ENCODE assay signal across 9 cellular contexts in the genomic region with DNA sequence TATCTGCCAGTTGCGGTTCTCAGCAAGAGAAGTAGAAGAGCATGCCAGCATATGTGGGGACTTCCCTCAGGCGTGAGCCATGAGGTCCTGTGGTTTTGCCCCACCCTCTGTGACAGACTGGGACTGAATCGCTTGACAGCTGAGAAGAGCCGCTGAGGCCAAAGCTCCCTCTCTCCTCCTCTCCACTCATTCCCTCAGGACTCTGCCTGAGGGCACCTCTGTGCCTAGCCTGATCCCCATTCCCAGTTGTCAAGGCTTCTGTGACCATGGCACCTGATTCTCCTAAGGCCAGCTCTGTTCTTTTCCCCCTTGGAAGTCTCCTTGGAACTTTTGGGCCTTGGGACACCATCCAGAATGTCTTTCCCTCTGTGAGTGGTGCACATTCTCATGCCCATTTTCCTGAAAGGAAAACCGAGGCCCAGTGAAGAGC. TPM values are rescaled to one million over a fixed set of nuclear protein-coding genes. Genes with fewer than 3 reads are reported as not detected.
DNase-seq lines count a peak whose midpoint lies in the region; ATAC-seq and TF ChIP-seq lines count a peak whose summit lies in the region.
"Had no signal": no experiment of that assay in that cellular context is flagged by ENCODE, and none has a peak within 500 bp of the region (broad histone marks: within the 10 kb centered on the region; RNA-seq: fewer than 3 reads in every experiment).

No MANE protein-coding gene starts in this region.

- 38% methylated on average over 5 of the region's 5 CpGs for WGBS in right lobe of liver (ENCODE audit: insufficient coverage, low coverage, low lambda C conversion rate, missing lambda C conversion rate)
- 73 to 77% methylated on average over 5 of the region's 5 CpGs for WGBS in aorta, 2 donors
- WGBS in prostate gland = 46% methylated on average over 5 of the region's 5 CpGs

- H3K36me3 ChIP-seq in right lobe of liver = no peaks in the 10 kb centered on the region
- no peaks in the 10 kb centered on the region for H3K36me3 ChIP-seq in aorta (ENCODE audit: control insufficient read depth in 1 of 2, insufficient read depth in 2 of 2, low read length in 1 of 2)
- no peaks in the 10 kb centered on the region for H3K36me3 ChIP-seq in prostate gland
- H3K36me3 ChIP-seq: cardiac muscle cell had no signal

- TF ChIP-seq POLR2A in GM18505 (IDR thresholded peaks at IDR 0.05; ENCODE audit: borderline replicate concordance, extremely low read depth, insufficient read depth, insufficient read length) (no peak), right lobe of liver (IDR thresholded peaks at IDR 0.05) (no peak), prostate gland (IDR thresholded peaks at IDR 0.05) (no peak)

- peak in 2 of 3 experiments; percentile 8 to 30 for DNase-seq in activated CD8-positive, alpha-beta memory T cell treated with anti-CD3 and anti-CD28 coated beads for 48 hours (ENCODE audit: low read depth in 2 of 3, low spot score in 2 of 3)
- DNase-seq in right lobe of liver (no peak), aorta (peak; percentile 48 to 56), prostate gland (ENCODE audit: low spot score) (no peak), DMS153 treated with DMSO at 0.1 percent for 48 hours (lab: John Stamatoyannopoulos, UW; ENCODE audit: unreplicated experiment) (no peak)

- H3K4me1 ChIP-seq in right lobe of liver (no peaks in the 10 kb centered on the region), aorta (ENCODE audit: control insufficient read depth in 1 of 2, insufficient read depth in 2 of 2, low read length in 2 of 2) (no peaks in the 10 kb centered on the region), prostate gland (replicated peaks) (no peaks in the 10 kb centered on the region)

- no peak for TF ChIP-seq CTCF in right lobe of liver (IDR thresholded peaks at IDR 0.05)
- TF ChIP-seq CTCF in prostate gland (IDR thresholded peaks at IDR 0.05) = no peak

- H3K9me3 ChIP-seq in right lobe of liver (no peaks in the 10 kb centered on the region), aorta (ENCODE audit: control insufficient read depth, low read length) (no peaks in the 10 kb centered on the region), prostate gland (no peaks in the 10 kb centered on the region)

- H3K27ac ChIP-seq in right lobe of liver (no peak overlapping the region), aorta (ENCODE audit: low read depth in 1 of 2, low read length in 2 of 2) (no peak overlapping the region), prostate gland (no peak overlapping the region)
- H3K27ac ChIP-seq: cardiac muscle cell had no signal

- H3K27me3 ChIP-seq in right lobe of liver (no peaks in the 10 kb centered on the region), aorta (ENCODE audit: control insufficient read depth in 1 of 2, insufficient read depth in 2 of 2, low read length in 1 of 2) (no peaks in the 10 kb centered on the region), prostate gland (replicated peaks; ENCODE audit: insufficient read depth) (no peaks in the 10 kb centered on the region)
- H3K27me3 ChIP-seq: cardiac muscle cell had no signal

- intact Hi-C loops in right lobe of liver (cut with DNase I) = no loop called here
- intact Hi-C loops in aorta (cut with DNase I) = no loop called here
- intact Hi-C loops in prostate gland (cut with DNase I) = no loop called here

- peak; percentile 74 for ATAC-seq in GM18505 (IDR thresholded peaks at IDR 0.05; ENCODE audit: unreplicated experiment)
- peak; percentile 76 for ATAC-seq in HG03378 (IDR thresholded peaks at IDR 0.05; ENCODE audit: unreplicated experiment)
- peak in 3 of 4 donors; percentile 18 to 59 (median 52) for ATAC-seq in right lobe of liver
- no peak for ATAC-seq in aorta (ENCODE audit: low FRiP score)
- no peak for ATAC-seq in HG03521 (IDR thresholded peaks at IDR 0.05; ENCODE audit: unreplicated experiment)

- H3K4me3 ChIP-seq in right lobe of liver (no peak overlapping the region), aorta (ENCODE audit: low read length in 2 of 2) (no peak overlapping the region), prostate gland (no peak overlapping the region)
- H3K4me3 ChIP-seq: cardiac muscle cell had no signal

RNA-seq across cellular contexts. Expression of a gene that starts 27.0 kb away (rescaled TPM):
- under 1 TPM in 2 of 6 experiments, not detected in 4; 0.35 to 0.59 TPM for total RNA-seq in right lobe of liver
- total RNA-seq in aorta = not detected
- not detected for polyA plus RNA-seq in aorta
- 1 to 10 TPM in 1 of 2 donors, not detected in 1; 3.1 TPM for total RNA-seq in prostate gland

RNA-seq across cellular contexts. Expression of a gene that starts 30.2 kb away (rescaled TPM):
- total RNA-seq in right lobe of liver = not detected
- not detected for total RNA-seq in aorta
- not detected for polyA plus RNA-seq in aorta
- total RNA-seq in prostate gland = not detected
- polyA plus RNA-seq: cardiac muscle cell had no signal

RNA-seq across cellular contexts. Expression of a gene that starts 56.4 kb away (rescaled TPM):
- total RNA-seq in right lobe of liver (1 to 10 TPM in 1 of 6 experiments, under 1 TPM in 5; 0.25 to 1.2 (median 0.41) TPM), aorta (1 to 10 TPM; 1.0 to 4.0 TPM), prostate gland (under 1 TPM; 0.74 to 0.96 TPM)
- polyA plus RNA-seq in aorta = 1 to 10 TPM in 1 of 2 donors, under 1 TPM in 1; 0.13 to 1.5 TPM
- polyA plus RNA-seq: cardiac muscle cell had no signal

Comparison
In these comparisons a context has a peak if more than half of its experiments do, and no peak if none do; other contexts are left out.
1. ATAC-seq: peak in GM18505 (single experiment), HG03378 (single experiment) and right lobe of liver (3 of 4); none in aorta (single experiment) and HG03521 (single experiment).
2. DNase-seq: peak in activated CD8-positive, alpha-beta memory T cell treated with anti-CD3 and anti-CD28 coated beads for 48 hours (2 of 3) and aorta (2 of 2); none in right lobe of liver (0 of 3), prostate gland (single experiment) and DMS153 treated with DMSO at 0.1 percent for 48 hours (single experiment).